Comparison of ENCODE assay signal across 14 cellular contexts in the genomic region with DNA sequence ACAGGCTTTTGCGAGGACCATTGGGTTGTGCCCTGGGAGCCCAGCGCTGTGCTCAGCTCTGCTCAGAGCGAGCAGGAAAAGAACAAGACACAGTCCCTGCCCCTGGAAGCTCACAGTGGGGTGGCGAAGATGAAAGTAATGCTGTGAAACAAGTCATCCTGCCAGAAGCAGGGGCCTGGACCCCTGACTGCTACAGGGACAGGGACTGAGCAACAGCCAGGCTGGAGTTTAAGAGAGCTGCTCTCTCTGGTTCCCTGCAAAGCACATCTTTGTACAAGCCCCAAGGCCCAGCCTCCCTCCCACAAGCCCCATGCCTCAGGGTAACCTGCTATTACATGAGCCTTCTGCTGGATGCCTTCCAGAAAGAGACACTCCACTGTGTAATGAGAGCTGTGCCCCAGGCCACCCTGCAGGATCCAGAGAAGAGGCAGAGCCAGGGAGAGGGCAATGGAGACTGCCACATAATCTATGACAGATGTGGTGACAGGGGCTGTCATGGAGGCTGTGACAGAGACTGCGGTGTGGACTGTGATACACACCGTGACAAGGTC. TPM values are rescaled to one million over a fixed set of nuclear protein-coding genes. Genes with fewer than 3 reads are reported as not detected.
A peak's percentile ranks its signal among the peaks of the same experiment; 100 is the strongest.
DNase-seq lines count a peak whose midpoint lies in the region; ATAC-seq and TF ChIP-seq lines count a peak whose summit lies in the region.
"Had no signal": no experiment of that assay in that cellular context is flagged by ENCODE, and none has a peak within 500 bp of the region (broad histone marks: within the 10 kb centered on the region; RNA-seq: fewer than 3 reads in every experiment).

No MANE protein-coding gene starts in this region.

- WGBS in thyroid gland, 2 donors = 66 to 71% methylated on average over 6 of the region's 6 CpGs
- WGBS in esophagus muscularis mucosa = 79% methylated on average over 6 of the region's 6 CpGs

- no peak for TF ChIP-seq CTCF in thyroid gland (IDR thresholded peaks at IDR 0.05)
- no peak for TF ChIP-seq CTCF in esophagus muscularis mucosa (IDR thresholded peaks at IDR 0.05)

- ATAC-seq in SK-N-SH treated with all-trans-retinoic acid at 6 μM for 48 hours (peak; percentile 30; the same call in 2 of the 3 replicates), GM18909 (IDR thresholded peaks at IDR 0.05; ENCODE audit: poor library complexity, unreplicated experiment) (no peak)

- DNase-seq in NCI-H82 (lab: John Stamatoyannopoulos, UW) (peak; percentile 40), NCI-H82 treated with DMSO at 0.1 percent for 48 hours (lab: John Stamatoyannopoulos, UW; ENCODE audit: unreplicated experiment) (no peak), NCI-H2171 treated with DMSO at 0.1 percent for 48 hours (lab: John Stamatoyannopoulos, UW) (peak; percentile 87), thyroid gland (peak; percentile 34 to 51), esophagus muscularis mucosa (ENCODE audit: extremely low spot score) (no peak), HPDE6-E6E7 (ENCODE audit: extremely low spot score) (no peak)
- DNase-seq: activated CD8-positive, alpha-beta memory T cell treated with anti-CD3 and anti-CD28 coated beads, Interleukin-2, amount 50 U/mL, for 4 hours; activated naive CD8-positive, alpha-beta T cell treated with anti-CD3 and anti-CD28 coated beads for 36 hours; esophagus squamous epithelium; mesenchymal stem cell had no signal

- H3K27me3 ChIP-seq in thyroid gland (peaks cover 4% of the 10 kb centered on the region), esophagus muscularis mucosa (peaks cover 0 to 55% (median 0%) of the 10 kb centered on the region in 4 donors)

- H3K27ac ChIP-seq in thyroid gland (no peak overlapping the region), esophagus muscularis mucosa (replicated peaks in 1 of 4) (no peak overlapping the region)
- H3K27ac ChIP-seq: esophagus squamous epithelium, parathyroid adenoma had no signal

- intact Hi-C loops in thyroid gland (cut with DNase I) = no loop called here
- intact Hi-C loops in esophagus muscularis mucosa (cut with DNase I) = no loop called here

- TF ChIP-seq EP300 in esophagus muscularis mucosa (IDR thresholded peaks at IDR 0.05) = no peak

- no peak for TF ChIP-seq POLR2A in thyroid gland (IDR thresholded peaks at IDR 0.05)
- no peak for TF ChIP-seq POLR2A in esophagus muscularis mucosa (IDR thresholded peaks at IDR 0.05; ENCODE audit: low read depth)

- no peaks in the 10 kb centered on the region for H3K4me1 ChIP-seq in thyroid gland
- H3K4me1 ChIP-seq in esophagus muscularis mucosa = peaks cover 0 to 18% (median 0%) of the 10 kb centered on the region in 4 donors
- H3K4me1 ChIP-seq: esophagus squamous epithelium, parathyroid adenoma had no signal

- H3K9me3 ChIP-seq in thyroid gland (no peaks in the 10 kb centered on the region), esophagus muscularis mucosa (peaks cover 0 to 5% (median 0%) of the 10 kb centered on the region in 4 donors)

- H3K36me3 ChIP-seq in thyroid gland (no peaks in the 10 kb centered on the region), esophagus muscularis mucosa (no peaks in the 10 kb centered on the region)
- H3K36me3 ChIP-seq: esophagus squamous epithelium had no signal

- no peak overlapping the region for H3K4me3 ChIP-seq in thyroid gland (replicated peaks in 1 of 3)
- H3K4me3 ChIP-seq in esophagus muscularis mucosa = no peak overlapping the region
- H3K4me3 ChIP-seq: esophagus squamous epithelium had no signal

TF ChIP-seq in SK-N-SH treated with all-trans-retinoic acid at 6 μM for 48 hours, 23 proteins besides CTCF, POLR2A, EP300 and RAD21:
- no peak for TF ChIP-seq ARNTL (CRISPR knock-in tag; IDR thresholded peaks at IDR 0.05; ENCODE audit: borderline replicate concordance, low read depth)
- TF ChIP-seq, protein P1, sequence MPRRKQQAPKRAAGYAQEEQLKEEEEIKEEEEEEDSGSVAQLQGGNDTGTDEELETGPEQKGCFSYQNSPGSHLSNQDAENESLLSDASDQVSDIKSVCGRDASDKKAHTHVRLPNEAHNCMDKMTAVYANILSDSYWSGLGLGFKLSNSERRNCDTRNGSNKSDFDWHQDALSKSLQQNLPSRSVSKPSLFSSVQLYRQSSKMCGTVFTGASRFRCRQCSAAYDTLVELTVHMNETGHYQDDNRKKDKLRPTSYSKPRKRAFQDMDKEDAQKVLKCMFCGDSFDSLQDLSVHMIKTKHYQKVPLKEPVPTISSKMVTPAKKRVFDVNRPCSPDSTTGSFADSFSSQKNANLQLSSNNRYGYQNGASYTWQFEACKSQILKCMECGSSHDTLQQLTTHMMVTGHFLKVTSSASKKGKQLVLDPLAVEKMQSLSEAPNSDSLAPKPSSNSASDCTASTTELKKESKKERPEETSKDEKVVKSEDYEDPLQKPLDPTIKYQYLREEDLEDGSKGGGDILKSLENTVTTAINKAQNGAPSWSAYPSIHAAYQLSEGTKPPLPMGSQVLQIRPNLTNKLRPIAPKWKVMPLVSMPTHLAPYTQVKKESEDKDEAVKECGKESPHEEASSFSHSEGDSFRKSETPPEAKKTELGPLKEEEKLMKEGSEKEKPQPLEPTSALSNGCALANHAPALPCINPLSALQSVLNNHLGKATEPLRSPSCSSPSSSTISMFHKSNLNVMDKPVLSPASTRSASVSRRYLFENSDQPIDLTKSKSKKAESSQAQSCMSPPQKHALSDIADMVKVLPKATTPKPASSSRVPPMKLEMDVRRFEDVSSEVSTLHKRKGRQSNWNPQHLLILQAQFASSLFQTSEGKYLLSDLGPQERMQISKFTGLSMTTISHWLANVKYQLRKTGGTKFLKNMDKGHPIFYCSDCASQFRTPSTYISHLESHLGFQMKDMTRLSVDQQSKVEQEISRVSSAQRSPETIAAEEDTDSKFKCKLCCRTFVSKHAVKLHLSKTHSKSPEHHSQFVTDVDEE (CRISPR knock-in tag; IDR thresholded peaks at IDR 0.05) = no peak
- TF ChIP-seq GLIS3 (CRISPR knock-in tag; IDR thresholded peaks at IDR 0.05) = no peak
- TF ChIP-seq ISL1 (CRISPR knock-in tag; IDR thresholded peaks at IDR 0.05) = no peak
- TF ChIP-seq ESRRG (CRISPR knock-in tag; IDR thresholded peaks at IDR 0.05) = no peak
- TF ChIP-seq OSR1 (CRISPR knock-in tag; IDR thresholded peaks at IDR 0.05) = no peak
- TF ChIP-seq ZNF8 (CRISPR knock-in tag; IDR thresholded peaks at IDR 0.05) = no peak
- no peak for TF ChIP-seq ZNF70 (CRISPR knock-in tag; IDR thresholded peaks at IDR 0.05)

RNA-seq across cellular contexts. Expression of a gene that starts 7.1 kb away (rescaled TPM):
- under 1 TPM in 2 of 4 donors, not detected in 2; under 0.01 to 0.10 TPM for total RNA-seq in thyroid gland
- under 1 TPM in 1 of 4 donors, not detected in 3; 0.17 TPM for total RNA-seq in esophagus muscularis mucosa
- total RNA-seq: activated naive CD8-positive, alpha-beta T cell treated with anti-CD3 and anti-CD28 coated beads for 36 hours; esophagus squamous epithelium; urinary bladder had no signal

Comparison
In these comparisons a context has a peak if more than half of its experiments do, and no peak if none do; other contexts are left out.
1. DNase-seq: peak in NCI-H82 (single experiment), NCI-H2171 treated with DMSO at 0.1 percent for 48 hours (single experiment) and thyroid gland (2 of 2); none in NCI-H82 treated with DMSO at 0.1 percent for 48 hours (single experiment), esophagus muscularis mucosa (single experiment) and HPDE6-E6E7 (single experiment).